ENCODE assay signal across 8 cellular contexts in genomic region chr5:172283862-172284274, GRCh38. TPM values are rescaled to one million over a fixed set of nuclear protein-coding genes. Genes with fewer than 3 reads are reported as not detected.
DNase-seq lines count a peak whose midpoint lies in the region; TF ChIP-seq lines count a peak whose summit lies in the region.

No MANE protein-coding gene starts in this region.

- H3K27me3 Mint-ChIP-seq in HFFc6 (ENCODE audit: insufficient read depth) (no peaks in the 10 kb centered on the region; the same call in 1 of the 2 replicates), brain (peaks cover 16% of the 10 kb centered on the region)

- H3K27ac Mint-ChIP-seq in HFFc6 (peak overlapping the region; percentile 91), brain (peak overlapping the region; percentile 97 to 100 (median 99))

- H3K27ac ChIP-seq in iPS-18a (ENCODE audit: low read length) (no peak overlapping the region), skin epidermis (peak overlapping the region; percentile 16 to 94 (median 88))

- peak; percentile 29 for DNase-seq in DMS153 (lab: John Stamatoyannopoulos, UW)
- no peak for DNase-seq in DMS153 treated with DMSO at 0.1 percent for 48 hours (lab: John Stamatoyannopoulos, UW; ENCODE audit: unreplicated experiment)
- DNase-seq in HFFc6 = peak; percentile 41
- DNase-seq in MV-4-11 (lab: John Stamatoyannopoulos, UW) = peak; percentile 30
- peak; percentile 86 for DNase-seq in T1000 (lab: John Stamatoyannopoulos, UW)

- H3K4me1 Mint-ChIP-seq in HFFc6 (ENCODE audit: low read depth) (peaks cover 34% of the 10 kb centered on the region), brain (peaks cover 53% of the 10 kb centered on the region)

- H3K4me3 Mint-ChIP-seq in HFFc6 = peak overlapping the region; percentile 93
- H3K4me3 Mint-ChIP-seq in brain = peak overlapping the region; percentile 93 to 99 (median 96)

- TF ChIP-seq CTCF in HFFc6 (IDR thresholded peaks at IDR 0.05) (no peak), brain (conservative IDR thresholded peaks at IDR 0.05) (no peak)

- H3K9me3 ChIP-seq in iPS-18a (ENCODE audit: control insufficient read depth, low read depth, low read length) = no peaks in the 10 kb centered on the region

- peak overlapping the region; percentile 88 for H3K4me3 ChIP-seq in iPS-18a (ENCODE audit: low read length)
- peak overlapping the region; percentile 58 to 99 (median 94) for H3K4me3 ChIP-seq in skin epidermis

- no peaks in the 10 kb centered on the region for H3K9me3 Mint-ChIP-seq in HFFc6
- peaks cover 0 to 2% (median 0%) of the 10 kb centered on the region in 5 experiments for H3K9me3 Mint-ChIP-seq in brain

- peak overlapping the region; percentile 90 for H3K9ac ChIP-seq in iPS-18a (ENCODE audit: low read length)

- H3K36me3 ChIP-seq in iPS-18a (ENCODE audit: control insufficient read depth, low read depth, low read length) = no peaks in the 10 kb centered on the region

- peaks cover 22% of the 10 kb centered on the region for H3K4me1 ChIP-seq in iPS-18a (ENCODE audit: control insufficient read depth, low read depth, low read length)

- peaks cover 8% of the 10 kb centered on the region for H3K27me3 ChIP-seq in iPS-18a (ENCODE audit: control insufficient read depth, insufficient read depth, low read length)

- H3K36me3 Mint-ChIP-seq in HFFc6 (ENCODE audit: low read depth) (no peaks in the 10 kb centered on the region), brain (peaks cover 20% of the 10 kb centered on the region)

RNA-seq across cellular contexts. Expression of gene UBTD2, which starts 0.3 kb away (rescaled TPM):
- total RNA-seq in HFFc6 (2021; fragmentation: NEBNext Ultra II Directional; extraction: Animal tissue kit (Norgen Biotek cat#: 25700)) = 10 to 100 TPM; 15.2 to 19.5 (median 17.7) TPM
- polyA plus RNA-seq in brain (ENCODE audit: insufficient read depth, low read depth, low replicate concordance) = 11.3 TPM
